ENCODE assay signal across 8 cellular contexts in the genomic region with DNA sequence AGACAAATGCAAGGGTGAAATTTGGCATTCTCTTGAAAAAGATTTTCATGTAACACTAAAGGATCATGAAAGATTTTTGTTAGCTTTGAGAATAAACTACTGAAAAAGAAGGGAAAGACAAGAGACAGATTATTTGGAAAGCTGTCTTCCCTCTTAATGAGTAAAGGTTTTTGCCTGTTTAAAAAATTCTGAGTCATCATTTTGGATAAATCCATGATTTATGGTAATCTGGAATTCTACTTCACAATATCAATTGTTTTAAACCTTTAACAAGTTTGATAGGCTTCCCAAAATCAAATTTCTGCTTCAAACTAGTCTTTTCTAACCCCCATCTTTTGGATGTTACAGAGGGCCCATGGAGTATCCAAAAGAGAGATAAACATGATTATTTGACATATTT.
"Had no signal": no experiment of that assay in that cellular context is flagged by ENCODE, and none has a peak within 500 bp of the region (broad histone marks: within the 10 kb centered on the region; RNA-seq: fewer than 3 reads in every experiment).

No MANE protein-coding gene starts in this region.

- H3K4me3 ChIP-seq: GM12878 had no signal

- DNase-seq: GDM1, GF-D8 had no signal

- ATAC-seq: GM12878 had no signal

- FAIRE-seq: G401.6, GM12878, GM12891, GM12892, GM18507, GM19239 had no signal
